8 cellular contexts compared by ENCODE assay signal in the genomic region with DNA sequence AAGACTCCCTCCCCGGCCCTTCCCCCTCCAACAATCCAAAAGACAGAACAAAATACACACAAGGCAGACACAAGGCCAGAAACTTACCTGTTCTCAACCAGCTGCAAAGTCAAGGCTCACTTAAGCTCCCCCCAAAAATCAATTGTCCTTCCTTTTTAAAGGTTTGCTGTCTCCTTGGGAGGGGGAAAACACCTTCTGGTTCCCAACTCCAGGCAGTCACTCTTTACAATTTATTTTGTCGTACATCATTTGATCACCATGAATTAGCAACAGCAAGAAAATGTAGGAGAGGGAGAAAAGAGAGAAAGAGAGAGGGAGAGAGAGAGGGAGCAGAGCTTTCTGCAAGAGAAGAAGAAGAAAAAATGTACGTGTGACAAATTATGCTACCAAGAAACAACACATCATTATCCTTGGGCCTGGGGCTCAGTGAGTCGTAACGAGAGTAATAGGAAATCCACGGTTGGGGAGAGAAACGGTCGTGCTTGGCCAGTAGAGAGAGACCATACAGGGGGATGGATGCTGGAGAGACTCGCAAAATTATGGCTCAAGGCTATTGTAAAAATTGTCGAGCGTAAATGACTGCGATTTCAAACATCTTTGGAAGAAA. TPM values are rescaled to one million over a fixed set of nuclear protein-coding genes. Genes with fewer than 3 reads are reported as not detected.
DNase-seq lines count a peak whose midpoint lies in the region; ATAC-seq and TF ChIP-seq lines count a peak whose summit lies in the region.

Gene KLHL14 (minus strand): TSS at position 444 of the 607 bp plus-strand sequence. CDS start 2,432 bp downstream, outside the sequence.

- H3K36me3 ChIP-seq in sigmoid colon: no peaks in the 10 kb centered on the region

- peak within 1 kb of the TSS; percentile 27 to 52 (median 40) for H3K4me3 ChIP-seq in sigmoid colon

- intact Hi-C loops in sigmoid colon (cut with DNase I): no loop called here

- H3K4me1 ChIP-seq in sigmoid colon: peaks cover 0 to 39% (median 29%) of the 10 kb centered on the region in 4 donors

- no peaks in the 10 kb centered on the region for H3K9me3 ChIP-seq in sigmoid colon

- peaks cover 17 to 47% (median 27%) of the 10 kb centered on the region in 3 donors for H3K27me3 ChIP-seq in sigmoid colon

- TF ChIP-seq CTCF in GM10266 (IDR thresholded peaks at IDR 0.05; ENCODE audit: control insufficient read depth, insufficient read depth, low read depth, missing control alignments) (no peak), sigmoid colon (IDR thresholded peaks at IDR 0.05) (no peak)

- TF ChIP-seq EP300 in sigmoid colon (IDR thresholded peaks at IDR 0.05): no peak

- no peak for ATAC-seq in HG02938 (IDR thresholded peaks at IDR 0.05; ENCODE audit: unreplicated experiment)
- ATAC-seq in GM19328 (IDR thresholded peaks at IDR 0.05; ENCODE audit: unreplicated experiment): no peak

- H3K27ac ChIP-seq in sigmoid colon: no peak within 1 kb of the TSS

- TF ChIP-seq POLR2A in sigmoid colon (IDR thresholded peaks at IDR 0.05): no peak

- WGBS in sigmoid colon, 2 donors: 30 to 47% methylated on average over 12 of the region's 12 CpGs

- peak; percentile 22 for DNase-seq in GM10266 (ENCODE audit: extremely low spot score)
- DNase-seq in NCI-H345 (lab: John Stamatoyannopoulos, UW): peak; percentile 42
- DNase-seq in glomerular visceral epithelial cell (ENCODE audit: extremely low spot score): peak; percentile 79
- no peak for DNase-seq in sigmoid colon
- no peak for DNase-seq in EL
- no peak for DNase-seq in DMS 273 (lab: John Stamatoyannopoulos, UW; ENCODE audit: unreplicated experiment)

RNA-seq across cellular contexts. Expression of gene KLHL14, which starts in this region (rescaled TPM):
- total RNA-seq in sigmoid colon: under 1 TPM; 0.27 to 0.83 (median 0.52) TPM
- polyA plus RNA-seq in sigmoid colon: 1 to 10 TPM in 1 of 3 donors, under 1 TPM in 1, not detected in 1; under 0.01 to 2.9 TPM

Comparison
In these comparisons a context has a peak if more than half of its experiments do, and no peak if none do; other contexts are left out.
1. DNase-seq: peak in GM10266 (single experiment), NCI-H345 (single experiment) and glomerular visceral epithelial cell (single experiment); none in sigmoid colon (single experiment), EL (single experiment) and DMS 273 (single experiment).